In genomic region chr17:14741516-14741915, GRCh38 we compare ENCODE assay signal across 16 cellular contexts.
DNase-seq lines count a peak whose midpoint lies in the region; TF ChIP-seq lines count a peak whose summit lies in the region.
"Had no signal": no experiment of that assay in that cellular context is flagged by ENCODE, and none has a peak within 500 bp of the region (broad histone marks: within the 10 kb centered on the region; RNA-seq: fewer than 3 reads in every experiment).

No MANE protein-coding gene starts in this region.

- H3K14ac ChIP-seq in mesenchymal stem cell (ENCODE audit: low read length in 2 of 2): no peak overlapping the region

- H2BK120ac ChIP-seq in mesenchymal stem cell (ENCODE audit: low read depth, low read length): peak overlapping the region; percentile 1

- no peak overlapping the region for H3K18ac ChIP-seq in mesenchymal stem cell (ENCODE audit: low read depth in 1 of 2, low read length in 2 of 2)

- 69% methylated on average over 5 of the region's 8 CpGs for WGBS in mesenchymal stem cell

- no peaks in the 10 kb centered on the region for H3K36me3 Mint-ChIP-seq in chondrocyte (ENCODE audit: low read depth)
- H3K36me3 Mint-ChIP-seq: CD14-positive monocyte, natural killer cell had no signal

- no peak overlapping the region for H4K8ac ChIP-seq in mesenchymal stem cell (ENCODE audit: low read length)

- peaks cover 6% of the 10 kb centered on the region for H3K4me1 ChIP-seq in mesenchymal stem cell (ENCODE audit: control insufficient read depth, insufficient read depth, low read depth, low read length)
- H3K4me1 ChIP-seq: psoas muscle had no signal

- no peak overlapping the region for H3K4ac ChIP-seq in mesenchymal stem cell (ENCODE audit: low read depth in 1 of 2, low read length in 2 of 2)

- no peaks in the 10 kb centered on the region for H3K79me1 ChIP-seq in mesenchymal stem cell (replicated peaks; ENCODE audit: low read length, poor library complexity, severe bottlenecking)

- peaks cover 61% of the 10 kb centered on the region for H3K4me1 Mint-ChIP-seq in chondrocyte (ENCODE audit: low read depth)
- H3K4me1 Mint-ChIP-seq: natural killer cell had no signal

- H3K9me3 ChIP-seq in mesenchymal stem cell (ENCODE audit: control insufficient read depth, low read length): no peaks in the 10 kb centered on the region
- H3K9me3 ChIP-seq: psoas muscle had no signal

- no peak overlapping the region for H3K9ac ChIP-seq in mesenchymal stem cell (ENCODE audit: low read length)

- peak; percentile 8 for DNase-seq in A172 (ENCODE audit: low spot score)
- DNase-seq in LHCN-M2 (ENCODE audit: low read depth): peak; percentile 59
- DNase-seq in chondrocyte (ENCODE audit: low spot score): no peak
- DNase-seq in mesenchymal stem cell: peak; percentile 49
- DNase-seq in nucleus accumbens (lab: John Stamatoyannopoulos, UW): no peak
- DNase-seq in GM13976 (ENCODE audit: low spot score): no peak
- no peak for DNase-seq in activated naive CD4-positive, alpha-beta T cell treated with Interleukin-2 at 50 U/mL for 16 hours
- no peak for DNase-seq in NOMO-1 treated with DMSO at 0.1 percent for 48 hours (lab: John Stamatoyannopoulos, UW; ENCODE audit: unreplicated experiment)
- DNase-seq: activated CD4-positive, alpha-beta T cell treated with anti-CD3 and anti-CD28 coated beads, Interleukin-2, amount 50 U/mL, for 48 hours; activated T-cell treated with anti-CD3 and anti-CD28 coated beads for 4 hours; natural killer cell; NCI-H146; NK-92 treated with Interleukin-12 subunit alpha and Interleukin-12 subunit beta, amount 100 ng/mL, for 24 hours; psoas muscle; stimulated activated CD4-positive, alpha-beta T cell treated with anti-CD3 and anti-CD28 coated beads, Interleukin-12 subunit alpha, Interleukin-12 subunit beta, amount 100 ng/mL, for 4 hours had no signal

- no peak overlapping the region for H4K91ac ChIP-seq in mesenchymal stem cell (ENCODE audit: low read length)

- no peak overlapping the region for H2BK12ac ChIP-seq in mesenchymal stem cell (ENCODE audit: low read length in 2 of 2)

- no peak overlapping the region for H3K27ac ChIP-seq in mesenchymal stem cell (ENCODE audit: low read length, poor library complexity, severe bottlenecking)
- H3K27ac ChIP-seq: psoas muscle had no signal

- no peaks in the 10 kb centered on the region for H3K27me3 ChIP-seq in mesenchymal stem cell (ENCODE audit: control insufficient read depth in 1 of 2, insufficient read depth in 1 of 2, low read length in 2 of 2)

- H3K9me3 Mint-ChIP-seq in chondrocyte (ENCODE audit: low read depth): no peaks in the 10 kb centered on the region
- H3K9me3 Mint-ChIP-seq: CD14-positive monocyte, natural killer cell had no signal

- TF ChIP-seq CTCF in chondrocyte (IDR thresholded peaks at IDR 0.05): no peak
- no peak for TF ChIP-seq CTCF in GM13976 (IDR thresholded peaks at IDR 0.05; ENCODE audit: borderline replicate concordance, control extremely low read depth, extremely low read depth, insufficient read depth, missing control alignments)

- H3K36me3 ChIP-seq in mesenchymal stem cell (ENCODE audit: control insufficient read depth in 1 of 2, insufficient read depth in 2 of 2, low read depth in 1 of 2, low read length in 2 of 2): no peaks in the 10 kb centered on the region

- no peak overlapping the region for H2AFZ ChIP-seq in mesenchymal stem cell (ENCODE audit: low read depth, low read length)

- H3K4me2 ChIP-seq in mesenchymal stem cell (ENCODE audit: low read length, poor library complexity, severe bottlenecking): no peak overlapping the region

- no peak overlapping the region for H3K23ac ChIP-seq in mesenchymal stem cell (ENCODE audit: low read length in 2 of 2)

- in situ Hi-C loops in GM13976 (cut with MboI; ENCODE audit: low sequenced_read_pairs, unreplicated experiment): no loop called here

- H3K27ac Mint-ChIP-seq in chondrocyte (ENCODE audit: unreplicated experiment): peak overlapping the region; percentile 46
- H3K27ac Mint-ChIP-seq: CD14-positive monocyte, natural killer cell had no signal

- H2AK5ac ChIP-seq in mesenchymal stem cell (ENCODE audit: low read length, severe bottlenecking): no peak overlapping the region

- no peak overlapping the region for H3K4me3 Mint-ChIP-seq in chondrocyte (ENCODE audit: unreplicated experiment)
- H3K4me3 Mint-ChIP-seq: CD14-positive monocyte, natural killer cell had no signal

- H2BK15ac ChIP-seq in mesenchymal stem cell (ENCODE audit: low read depth, poor library complexity, severe bottlenecking): no peak overlapping the region

- H2BK5ac ChIP-seq in mesenchymal stem cell (ENCODE audit: low read depth, low read length, poor library complexity, severe bottlenecking): no peak overlapping the region

- H3K4me3 ChIP-seq in mesenchymal stem cell (ENCODE audit: insufficient read depth in 1 of 2, low read depth in 1 of 2, low read length in 2 of 2): no peak overlapping the region
- H3K4me3 ChIP-seq: psoas muscle had no signal

- H3K27me3 Mint-ChIP-seq in chondrocyte (ENCODE audit: low read depth): no peaks in the 10 kb centered on the region

Comparison
In these comparisons a context has a peak if more than half of its experiments do, and no peak if none do; other contexts are left out.
1. DNase-seq: peak in A172 (single experiment), LHCN-M2 (single experiment) and mesenchymal stem cell (single experiment); none in chondrocyte (single experiment), nucleus accumbens (0 of 56), GM13976 (single experiment), activated naive CD4-positive, alpha-beta T cell treated with Interleukin-2 at 50 U/mL for 16 hours (single experiment) and NOMO-1 treated with DMSO at 0.1 percent for 48 hours (single experiment).